Comparison of ENCODE assay signal across 2 cellular contexts in the genomic region with DNA sequence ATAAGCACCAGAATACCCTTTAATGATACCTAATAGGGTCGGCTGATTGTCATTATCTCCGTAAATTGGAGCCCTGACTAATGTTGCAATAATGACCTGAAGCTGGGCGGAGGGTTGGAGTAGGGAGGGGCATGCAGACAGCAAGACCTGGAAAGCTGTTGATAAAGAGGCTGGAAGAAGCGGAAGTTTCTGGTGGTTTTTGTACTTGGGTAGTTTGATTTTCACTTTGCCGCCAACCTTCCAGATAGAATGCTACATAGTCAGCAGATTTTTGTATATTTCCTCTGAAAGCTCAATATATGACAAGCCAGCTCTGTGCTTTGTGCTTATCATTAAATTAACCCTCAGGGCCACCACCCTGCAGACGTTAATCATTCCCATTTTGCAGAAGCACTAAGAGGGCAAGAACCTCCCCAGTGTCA.
A peak's percentile ranks its signal among the peaks of the same experiment; 100 is the strongest.
TF ChIP-seq lines count a peak whose summit lies in the region.

No MANE protein-coding gene starts in this region.

TF ChIP-seq in GM23338, 12 proteins besides CTCF, POLR2A, EP300 and RAD21:
- TF ChIP-seq STAT1 (IDR thresholded peaks at IDR 0.05; ENCODE audit: unreplicated experiment) (no peak), JUNB (IDR thresholded peaks at IDR 0.05; ENCODE audit: unreplicated experiment) (no peak), POLR2AphosphoS5 (IDR thresholded peaks at IDR 0.05; ENCODE audit: low read depth) (no peak), EZH2phosphoT487 (IDR thresholded peaks at IDR 0.05; ENCODE audit: unreplicated experiment) (no peak), EZH2 (IDR thresholded peaks at IDR 0.05; ENCODE audit: low read depth, unreplicated experiment) (no peak), ZNF331 (CRISPR knock-in tag; IDR thresholded peaks at IDR 0.05; ENCODE audit: low read depth) (no peak), ZNF114 (CRISPR knock-in tag; IDR thresholded peaks at IDR 0.05) (no peak)
- TF ChIP-seq, protein P1, sequence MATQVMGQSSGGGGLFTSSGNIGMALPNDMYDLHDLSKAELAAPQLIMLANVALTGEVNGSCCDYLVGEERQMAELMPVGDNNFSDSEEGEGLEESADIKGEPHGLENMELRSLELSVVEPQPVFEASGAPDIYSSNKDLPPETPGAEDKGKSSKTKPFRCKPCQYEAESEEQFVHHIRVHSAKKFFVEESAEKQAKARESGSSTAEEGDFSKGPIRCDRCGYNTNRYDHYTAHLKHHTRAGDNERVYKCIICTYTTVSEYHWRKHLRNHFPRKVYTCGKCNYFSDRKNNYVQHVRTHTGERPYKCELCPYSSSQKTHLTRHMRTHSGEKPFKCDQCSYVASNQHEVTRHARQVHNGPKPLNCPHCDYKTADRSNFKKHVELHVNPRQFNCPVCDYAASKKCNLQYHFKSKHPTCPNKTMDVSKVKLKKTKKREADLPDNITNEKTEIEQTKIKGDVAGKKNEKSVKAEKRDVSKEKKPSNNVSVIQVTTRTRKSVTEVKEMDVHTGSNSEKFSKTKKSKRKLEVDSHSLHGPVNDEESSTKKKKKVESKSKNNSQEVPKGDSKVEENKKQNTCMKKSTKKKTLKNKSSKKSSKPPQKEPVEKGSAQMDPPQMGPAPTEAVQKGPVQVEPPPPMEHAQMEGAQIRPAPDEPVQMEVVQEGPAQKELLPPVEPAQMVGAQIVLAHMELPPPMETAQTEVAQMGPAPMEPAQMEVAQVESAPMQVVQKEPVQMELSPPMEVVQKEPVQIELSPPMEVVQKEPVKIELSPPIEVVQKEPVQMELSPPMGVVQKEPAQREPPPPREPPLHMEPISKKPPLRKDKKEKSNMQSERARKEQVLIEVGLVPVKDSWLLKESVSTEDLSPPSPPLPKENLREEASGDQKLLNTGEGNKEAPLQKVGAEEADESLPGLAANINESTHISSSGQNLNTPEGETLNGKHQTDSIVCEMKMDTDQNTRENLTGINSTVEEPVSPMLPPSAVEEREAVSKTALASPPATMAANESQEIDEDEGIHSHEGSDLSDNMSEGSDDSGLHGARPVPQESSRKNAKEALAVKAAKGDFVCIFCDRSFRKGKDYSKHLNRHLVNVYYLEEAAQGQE (IDR thresholded peaks at IDR 0.05; ENCODE audit: unreplicated experiment) = no peak
- TF ChIP-seq, protein P2, sequence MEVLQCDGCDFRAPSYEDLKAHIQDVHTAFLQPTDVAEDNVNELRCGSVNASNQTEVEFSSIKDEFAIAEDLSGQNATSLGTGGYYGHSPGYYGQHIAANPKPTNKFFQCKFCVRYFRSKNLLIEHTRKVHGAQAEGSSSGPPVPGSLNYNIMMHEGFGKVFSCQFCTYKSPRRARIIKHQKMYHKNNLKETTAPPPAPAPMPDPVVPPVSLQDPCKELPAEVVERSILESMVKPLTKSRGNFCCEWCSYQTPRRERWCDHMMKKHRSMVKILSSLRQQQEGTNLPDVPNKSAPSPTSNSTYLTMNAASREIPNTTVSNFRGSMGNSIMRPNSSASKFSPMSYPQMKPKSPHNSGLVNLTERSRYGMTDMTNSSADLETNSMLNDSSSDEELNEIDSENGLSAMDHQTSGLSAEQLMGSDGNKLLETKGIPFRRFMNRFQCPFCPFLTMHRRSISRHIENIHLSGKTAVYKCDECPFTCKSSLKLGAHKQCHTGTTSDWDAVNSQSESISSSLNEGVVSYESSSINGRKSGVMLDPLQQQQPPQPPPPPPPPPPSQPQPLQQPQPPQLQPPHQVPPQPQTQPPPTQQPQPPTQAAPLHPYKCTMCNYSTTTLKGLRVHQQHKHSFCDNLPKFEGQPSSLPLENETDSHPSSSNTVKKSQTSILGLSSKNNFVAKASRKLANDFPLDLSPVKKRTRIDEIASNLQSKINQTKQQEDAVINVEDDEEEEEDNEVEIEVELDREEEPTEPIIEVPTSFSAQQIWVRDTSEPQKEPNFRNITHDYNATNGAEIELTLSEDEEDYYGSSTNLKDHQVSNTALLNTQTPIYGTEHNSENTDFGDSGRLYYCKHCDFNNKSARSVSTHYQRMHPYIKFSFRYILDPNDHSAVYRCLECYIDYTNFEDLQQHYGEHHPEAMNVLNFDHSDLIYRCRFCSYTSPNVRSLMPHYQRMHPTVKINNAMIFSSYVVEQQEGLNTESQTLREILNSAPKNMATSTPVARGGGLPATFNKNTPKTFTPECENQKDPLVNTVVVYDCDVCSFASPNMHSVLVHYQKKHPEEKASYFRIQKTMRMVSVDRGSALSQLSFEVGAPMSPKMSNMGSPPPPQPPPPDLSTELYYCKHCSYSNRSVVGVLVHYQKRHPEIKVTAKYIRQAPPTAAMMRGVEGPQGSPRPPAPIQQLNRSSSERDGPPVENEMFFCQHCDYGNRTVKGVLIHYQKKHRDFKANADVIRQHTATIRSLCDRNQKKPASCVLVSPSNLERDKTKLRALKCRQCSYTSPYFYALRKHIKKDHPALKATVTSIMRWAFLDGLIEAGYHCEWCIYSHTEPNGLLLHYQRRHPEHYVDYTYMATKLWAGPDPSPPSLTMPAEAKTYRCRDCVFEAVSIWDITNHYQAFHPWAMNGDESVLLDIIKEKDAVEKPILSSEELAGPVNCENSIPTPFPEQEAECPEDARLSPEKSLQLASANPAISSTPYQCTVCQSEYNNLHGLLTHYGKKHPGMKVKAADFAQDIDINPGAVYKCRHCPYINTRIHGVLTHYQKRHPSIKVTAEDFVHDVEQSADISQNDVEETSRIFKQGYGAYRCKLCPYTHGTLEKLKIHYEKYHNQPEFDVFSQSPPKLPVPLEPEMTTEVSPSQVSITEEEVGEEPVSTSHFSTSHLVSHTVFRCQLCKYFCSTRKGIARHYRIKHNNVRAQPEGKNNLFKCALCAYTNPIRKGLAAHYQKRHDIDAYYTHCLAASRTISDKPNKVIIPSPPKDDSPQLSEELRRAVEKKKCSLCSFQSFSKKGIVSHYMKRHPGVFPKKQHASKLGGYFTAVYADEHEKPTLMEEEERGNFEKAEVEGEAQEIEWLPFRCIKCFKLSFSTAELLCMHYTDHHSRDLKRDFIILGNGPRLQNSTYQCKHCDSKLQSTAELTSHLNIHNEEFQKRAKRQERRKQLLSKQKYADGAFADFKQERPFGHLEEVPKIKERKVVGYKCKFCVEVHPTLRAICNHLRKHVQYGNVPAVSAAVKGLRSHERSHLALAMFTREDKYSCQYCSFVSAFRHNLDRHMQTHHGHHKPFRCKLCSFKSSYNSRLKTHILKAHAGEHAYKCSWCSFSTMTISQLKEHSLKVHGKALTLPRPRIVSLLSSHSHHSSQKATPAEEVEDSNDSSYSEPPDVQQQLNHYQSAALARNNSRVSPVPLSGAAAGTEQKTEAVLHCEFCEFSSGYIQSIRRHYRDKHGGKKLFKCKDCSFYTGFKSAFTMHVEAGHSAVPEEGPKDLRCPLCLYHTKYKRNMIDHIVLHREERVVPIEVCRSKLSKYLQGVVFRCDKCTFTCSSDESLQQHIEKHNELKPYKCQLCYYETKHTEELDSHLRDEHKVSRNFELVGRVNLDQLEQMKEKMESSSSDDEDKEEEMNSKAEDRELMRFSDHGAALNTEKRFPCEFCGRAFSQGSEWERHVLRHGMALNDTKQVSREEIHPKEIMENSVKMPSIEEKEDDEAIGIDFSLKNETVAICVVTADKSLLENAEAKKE (CRISPR knock-in tag; IDR thresholded peaks at IDR 0.05) = no peak

TF ChIP-seq in K562, 482 proteins besides CTCF, POLR2A, EP300 and RAD21:
- no peak for TF ChIP-seq CSDE1 (IDR thresholded peaks at IDR 0.05)
- TF ChIP-seq PTRF (tag; IDR thresholded peaks at IDR 0.05) = no peak
- no peak for TF ChIP-seq POU5F1 (IDR thresholded peaks at IDR 0.05; ENCODE audit: borderline replicate concordance, low read depth, low read length, partially characterized antibody)
- TF ChIP-seq ZNF316 (IDR thresholded peaks at IDR 0.05) = peak; percentile 27; the same call in 1 of the 2 replicates
- TF ChIP-seq CEBPB (tag; IDR thresholded peaks at IDR 0.05) = 0 out of 2 replicates have a peak, but pooled peaks have one; percentile 8
- no peak for TF ChIP-seq ASH1L (IDR thresholded peaks at IDR 0.05; ENCODE audit: borderline replicate concordance, low read depth, partially characterized antibody)
- no peak for TF ChIP-seq RBM25 (IDR thresholded peaks at IDR 0.05; ENCODE audit: low read depth, low read length, severe bottlenecking)
- no peak for TF ChIP-seq MED1 (CRISPR knock-in tag; IDR thresholded peaks at IDR 0.05; ENCODE audit: borderline replicate concordance)
